Comparison of ENCODE assay signal across 1 cellular context in genomic region chr1:37156646-37157045, GRCh38.
TF ChIP-seq lines count a peak whose summit lies in the region.

No MANE protein-coding gene starts in this region.

TF ChIP-seq in WTC11, 78 proteins besides CTCF, POLR2A, EP300 and RAD21 (continued from another document):
- TF ChIP-seq USF1 (CRISPR knock-in tag; IDR thresholded peaks at IDR 0.05) (0 out of 2 replicates have a peak, but pooled peaks have one; percentile 21), NR1H2 (CRISPR knock-in tag; IDR thresholded peaks at IDR 0.05) (no peak)
